In genomic region chr1:35718492-35719336, GRCh38 we compare ENCODE assay signal across 8 cellular contexts. TPM values are rescaled to one million over a fixed set of nuclear protein-coding genes. Genes with fewer than 3 reads are reported as not detected.
DNase-seq lines count a peak whose midpoint lies in the region; ATAC-seq, FAIRE-seq and TF ChIP-seq lines count a peak whose summit lies in the region.

Gene C1orf216 (minus strand): TSS chr1:35718884. CDS start chr1:35716321, 2,563 bp downstream.

- peaks cover 10% of the 10 kb centered on the region for H3K36me3 Mint-ChIP-seq in activated naive CD8-positive, alpha-beta T cell treated with anti-CD3 and anti-CD28 coated beads, Interleukin-2, amount 10 ng/mL, durations not matched to agents 7 days and 5 days

- no peaks in the 10 kb centered on the region for H3K9me3 Mint-ChIP-seq in activated naive CD8-positive, alpha-beta T cell treated with anti-CD3 and anti-CD28 coated beads, Interleukin-2, amount 10 ng/mL, durations not matched to agents 7 days and 5 days

- WGBS in trophoblast cell (ENCODE audit: extremely low coverage, insufficient coverage, insufficient read length), result no CpG with 5 or more reads among the region's 76 CpGs

- H3K27me3 ChIP-seq in trophoblast cell (ENCODE audit: insufficient read depth, low read length) (no peaks in the 10 kb centered on the region), tibial artery (no peaks in the 10 kb centered on the region)

- H3K4me3 ChIP-seq in trophoblast cell (ENCODE audit: low read depth, low read length) (peak within 1 kb of the TSS; percentile 79), tibial artery (peak within 1 kb of the TSS; percentile 86)

- no peak for TF ChIP-seq CTCF in tibial artery (IDR thresholded peaks at IDR 0.05)

- H3K18ac ChIP-seq in trophoblast cell (ENCODE audit: low read length), result peak within 1 kb of the TSS; percentile 85

- no peak for FAIRE-seq in HTR-8/SVneo (lab: Jason Lieb, UNC)

- H4K8ac ChIP-seq in trophoblast cell (ENCODE audit: low read depth, low read length), result peak within 1 kb of the TSS; percentile 83

- H3K4me3 Mint-ChIP-seq in activated naive CD8-positive, alpha-beta T cell treated with anti-CD3 and anti-CD28 coated beads, Interleukin-2, amount 10 ng/mL, durations not matched to agents 7 days and 5 days, result peak within 1 kb of the TSS; percentile 87

- no peak within 1 kb of the TSS for H3K23ac ChIP-seq in trophoblast cell (ENCODE audit: low read length)

- DNase-seq in AG20443 (ENCODE audit: low spot score) (peak; percentile 94), HTR-8/SVneo (ENCODE audit: insufficient read length, low spot score) (peak; percentile 53), T follicular helper cell (ENCODE audit: low read depth) (peak; percentile 38), Right ventricle myocardium inferior (ENCODE audit: missing footprints) (peak; percentile 80), trophoblast cell (peak; percentile 70 to 72), tibial artery (peak; percentile 50 to 84)
- peak; percentile 75 for DNase-seq in activated naive CD8-positive, alpha-beta T cell treated with anti-CD3 and anti-CD28 coated beads, Interleukin-2, amount 10 ng/mL, durations not matched to agents 7 days and 5 days

- peak within 1 kb of the TSS; percentile 41 for H3K4ac ChIP-seq in trophoblast cell (ENCODE audit: low read depth, low read length)

- peaks cover 6% of the 10 kb centered on the region for H3K79me2 ChIP-seq in trophoblast cell (ENCODE audit: control insufficient read depth, insufficient read depth, low read length, poor library complexity)

- H3K4me1 Mint-ChIP-seq in activated naive CD8-positive, alpha-beta T cell treated with anti-CD3 and anti-CD28 coated beads, Interleukin-2, amount 10 ng/mL, durations not matched to agents 7 days and 5 days, result peaks cover 30% of the 10 kb centered on the region

- no peaks in the 10 kb centered on the region for H3K27me3 Mint-ChIP-seq in activated naive CD8-positive, alpha-beta T cell treated with anti-CD3 and anti-CD28 coated beads, Interleukin-2, amount 10 ng/mL, durations not matched to agents 7 days and 5 days

- peak within 1 kb of the TSS; percentile 77 for H2BK120ac ChIP-seq in trophoblast cell (ENCODE audit: insufficient read depth, low read length, poor library complexity)

- H3K27ac ChIP-seq in trophoblast cell (ENCODE audit: low read depth, low read length), result peak within 1 kb of the TSS; percentile 50
- peak within 1 kb of the TSS; percentile 83 to 88 for H3K27ac ChIP-seq in tibial artery

- H3K4me1 ChIP-seq in trophoblast cell (ENCODE audit: control insufficient read depth in 1 of 2, insufficient read depth in 2 of 2, low read length in 2 of 2) (peaks cover 0 to 5% of the 10 kb centered on the region in 2 experiments), tibial artery (peaks cover 0 to 33% (median 29%) of the 10 kb centered on the region in 4 donors)

- intact Hi-C loops in Right ventricle myocardium inferior (cut with DNase I), result loop anchor here (5.0 kb wide), 1 partner anchor 76 kb away; the partner anchor contains the start of gene PSMB2
- intact Hi-C loops in tibial artery (cut with DNase I; ENCODE audit: low total_unique reads), result loop anchor here (5.0 kb wide), 3 partner anchors 54 to 266 kb away; partner anchors contain the start of gene PSMB2

- peak within 1 kb of the TSS; percentile 88 for H4K12ac ChIP-seq in trophoblast cell (ENCODE audit: low read depth, low read length)

- H3K4me2 ChIP-seq in trophoblast cell (ENCODE audit: low read length), result peak within 1 kb of the TSS; percentile 92

- H2AK5ac ChIP-seq in trophoblast cell (ENCODE audit: low read length), result peak within 1 kb of the TSS; percentile 19

- peak within 1 kb of the TSS; percentile 78 for H3K9ac ChIP-seq in trophoblast cell (ENCODE audit: low read length)

- H3K9me3 ChIP-seq in trophoblast cell (ENCODE audit: insufficient read depth, low read depth, low read length) (no peaks in the 10 kb centered on the region), tibial artery (no peaks in the 10 kb centered on the region)

- ATAC-seq in GM19043 (IDR thresholded peaks at IDR 0.05; ENCODE audit: low read depth, unreplicated experiment) (peak; percentile 61), Right ventricle myocardium inferior (peak; percentile 95)
- peak; percentile 77 for ATAC-seq in activated naive CD8-positive, alpha-beta T cell treated with anti-CD3 and anti-CD28 coated beads, Interleukin-2, amount 10 ng/mL, durations not matched to agents 7 days and 5 days (ENCODE audit: low read depth)

- peak within 1 kb of the TSS; percentile 20 for H2BK12ac ChIP-seq in trophoblast cell (ENCODE audit: low read length)

- peak within 1 kb of the TSS; percentile 90 for H2AFZ ChIP-seq in trophoblast cell (ENCODE audit: insufficient read depth, low read length, poor library complexity)

- H2BK5ac ChIP-seq in trophoblast cell (ENCODE audit: low read depth, low read length, poor library complexity), result peak within 1 kb of the TSS; percentile 54

- peaks cover 12% of the 10 kb centered on the region for H3K79me1 ChIP-seq in trophoblast cell (ENCODE audit: low read length)

- peak within 1 kb of the TSS; percentile 75 for H4K91ac ChIP-seq in trophoblast cell (ENCODE audit: low read depth, low read length)

- POLR2A ChIA-PET in activated naive CD8-positive, alpha-beta T cell treated with anti-CD3 and anti-CD28 coated beads, Interleukin-2, amount 10 ng/mL, durations not matched to agents 7 days and 5 days (lab: Charles Lee), result interaction anchor here (0.7 to 1.6 kb wide), 3 partner anchors 51 to 146 kb away, joined by 5 to 10 read pairs (median 9); partner anchors contain the start of gene CLSPN

- H3K27ac Mint-ChIP-seq in activated naive CD8-positive, alpha-beta T cell treated with anti-CD3 and anti-CD28 coated beads, Interleukin-2, amount 10 ng/mL, durations not matched to agents 7 days and 5 days, result peak within 1 kb of the TSS; percentile 88

- H3K36me3 ChIP-seq in trophoblast cell (ENCODE audit: control insufficient read depth in 1 of 2, insufficient read depth in 2 of 2, low read length in 2 of 2), result peaks cover 8 to 18% of the 10 kb centered on the region in 2 experiments
- peaks cover 3 to 17% (median 13%) of the 10 kb centered on the region in 3 donors for H3K36me3 ChIP-seq in tibial artery

- peak within 1 kb of the TSS; percentile 76 for H3K14ac ChIP-seq in trophoblast cell (ENCODE audit: low read length)

RNA-seq across cellular contexts. Expression of gene C1orf216, which starts in this region (rescaled TPM):
- total RNA-seq in activated naive CD8-positive, alpha-beta T cell treated with anti-CD3 and anti-CD28 coated beads, Interleukin-2, amount 10 ng/mL, durations not matched to agents 7 days and 5 days, result 10 to 100 TPM; 12.3 to 13.7 TPM
- total RNA-seq in Right ventricle myocardium inferior, result 9.8 TPM
- polyA plus RNA-seq in trophoblast cell (2013), result 2.5 and 2.8 TPM in 2 replicates

Comparison
In these comparisons a context has a peak if more than half of its experiments do, and no peak if none do; other contexts are left out.
1. Peak in every context shown above with its lines: DNase-seq, ATAC-seq, H3K4me3 ChIP-seq and H3K27ac ChIP-seq.
2. DNase-seq: peak in every context shown above with its lines; median percentile 94 in AG20443; 80 in Right ventricle myocardium inferior; 75 in activated naive CD8-positive, alpha-beta T cell treated with anti-CD3 and anti-CD28 coated beads, Interleukin-2, amount 10 ng/mL, durations not matched to agents 7 days and 5 days; 71 in trophoblast cell; 67 in tibial artery; 53 in HTR-8/SVneo; 38 in T follicular helper cell.